27 cellular contexts compared by ENCODE assay signal in genomic region chr19:30083125-30083681, GRCh38.
"Had no signal": no experiment of that assay in that cellular context is flagged by ENCODE, and none has a peak within 500 bp of the region (broad histone marks: within the 10 kb centered on the region; RNA-seq: fewer than 3 reads in every experiment).

No MANE protein-coding gene starts in this region.

- H3K27me3 Mint-ChIP-seq: activated CD8-positive, alpha-beta memory T cell treated with anti-CD3 and anti-CD28 coated beads, Interleukin-2, amount 10 ng/mL, durations not matched to agents 7 days and 5 days had no signal

- H3K4me3 ChIP-seq: esophagus squamous epithelium, vagina had no signal

- DNase-seq: activated CD4-positive, alpha-beta T cell treated with anti-CD3 and anti-CD28 coated beads for 36 hours; activated CD4-positive, CD25-positive, alpha-beta regulatory T cell; activated CD8-positive, alpha-beta memory T cell treated with anti-CD3 and anti-CD28 coated beads, Interleukin-2, amount 10 ng/mL, durations not matched to agents 7 days and 5 days; activated CD8-positive, alpha-beta T cell treated with anti-CD3 and anti-CD28 coated beads, Interleukin-2, amount 10 ng/mL, durations not matched to agents 7 days and 5 days; activated naive CD8-positive, alpha-beta T cell treated with anti-CD3 and anti-CD28 coated beads, Interleukin-2, amount 50 U/mL, for 24 hours; activated T-cell treated with anti-CD3 and anti-CD28 coated beads, Interleukin-2, amount 50 U/mL, for 48 hours; amygdala; central memory CD4-positive, alpha-beta T cell; dermis blood vessel endothelial cell; effector CD4-positive, alpha-beta T cell; esophagus squamous epithelium; mammary epithelial cell; midbrain; naive thymus-derived CD4-positive, alpha-beta T cell; nucleus accumbens; stimulated activated CD4-positive, alpha-beta T cell treated with anti-CD3 and anti-CD28 coated beads, Interleukin-4, amount 100 ng/mL, for 1 hour; stimulated activated naive CD8-positive, alpha-beta T cell treated with anti-CD3 and anti-CD28 coated beads, Interleukin-15, amount 100 ng/mL, for 72 hours; substantia nigra; SW 1271; T1000 had no signal

- H3K4me1 ChIP-seq: esophagus squamous epithelium, parathyroid adenoma, vagina had no signal

- H3K9me3 Mint-ChIP-seq: activated naive CD4-positive, alpha-beta T cell treated with anti-CD3 and anti-CD28 coated beads, Interleukin-2, amount 50 U/mL, for 24 hours; activated naive CD8-positive, alpha-beta T cell treated with anti-CD3 and anti-CD28 coated beads, Interleukin-2, amount 50 U/mL, for 24 hours; activated T-helper 2 cell treated with anti-CD3 and anti-CD28 coated beads, Interferon-gamma antibody, Interleukin-2, Interleukin-4, amounts not matched to agents 10 μg/mL and 5 μg/mL and 100 μg/mL, durations not matched to agents 14 hours and 24 hours and 36 hours; stimulated activated memory B cell treated with anti-CD40 and anti-IgM and Interleukin-4, amounts not matched to agents 10 μg/mL and 1 μg/mL and 100 μg/mL, for 72 hours; stimulated activated naive CD8-positive, alpha-beta T cell treated with anti-CD3 and anti-CD28 coated beads, Interleukin-15, amount 100 ng/mL, for 72 hours; T-helper 1 cell treated with Interleukin-12 subunit alpha and Interleukin-12 subunit beta and Interleukin-4 antibody, amounts not matched to agents 30 μg/mL and 1 μg/mL, for 36 hours; type B pancreatic cell had no signal

- H3K4me1 Mint-ChIP-seq: activated CD4-positive, alpha-beta T cell treated with anti-CD3 and anti-CD28 coated beads for 36 hours; activated naive CD4-positive, alpha-beta T cell treated with anti-CD3 and anti-CD28 coated beads, Interleukin-2, amount 50 U/mL, for 24 hours; activated naive CD8-positive, alpha-beta T cell treated with anti-CD3 and anti-CD28 coated beads, Interleukin-2, amount 50 U/mL, for 24 hours; stimulated activated memory B cell treated with anti-CD40 and anti-IgM and Interleukin-4, amounts not matched to agents 10 μg/mL and 1 μg/mL and 100 μg/mL, for 72 hours had no signal

- H3K27ac Mint-ChIP-seq: activated CD4-positive, alpha-beta T cell treated with anti-CD3 and anti-CD28 coated beads for 36 hours; activated CD8-positive, alpha-beta memory T cell treated with anti-CD3 and anti-CD28 coated beads, Interleukin-2, amount 10 ng/mL, durations not matched to agents 7 days and 5 days; activated CD8-positive, alpha-beta T cell treated with anti-CD3 and anti-CD28 coated beads, Interleukin-2, amount 10 ng/mL, durations not matched to agents 7 days and 5 days; activated naive CD4-positive, alpha-beta T cell treated with anti-CD3 and anti-CD28 coated beads, Interleukin-2, amount 50 U/mL, for 24 hours; activated naive CD8-positive, alpha-beta T cell treated with anti-CD3 and anti-CD28 coated beads, Interleukin-2, amount 50 U/mL, for 24 hours; activated T-helper 2 cell treated with anti-CD3 and anti-CD28 coated beads, Interferon-gamma antibody, Interleukin-2, Interleukin-4, amounts not matched to agents 10 μg/mL and 5 μg/mL and 100 μg/mL, durations not matched to agents 14 hours and 24 hours and 36 hours; stimulated activated memory B cell treated with anti-CD40 and anti-IgM and Interleukin-4, amounts not matched to agents 10 μg/mL and 1 μg/mL and 100 μg/mL, for 72 hours; T-helper 1 cell treated with Interleukin-12 subunit alpha and Interleukin-12 subunit beta and Interleukin-4 antibody, amounts not matched to agents 30 μg/mL and 1 μg/mL, for 36 hours; type B pancreatic cell had no signal

- H3K9me3 ChIP-seq: esophagus squamous epithelium, vagina had no signal

- H3K27ac ChIP-seq: esophagus squamous epithelium, parathyroid adenoma, vagina had no signal

- H3K36me3 Mint-ChIP-seq: activated CD8-positive, alpha-beta memory T cell treated with anti-CD3 and anti-CD28 coated beads, Interleukin-2, amount 10 ng/mL, durations not matched to agents 7 days and 5 days; activated naive CD4-positive, alpha-beta T cell treated with anti-CD3 and anti-CD28 coated beads, Interleukin-2, amount 50 U/mL, for 24 hours; naive thymus-derived CD4-positive, alpha-beta T cell; stimulated activated memory B cell treated with anti-CD40 and anti-IgM and Interleukin-4, amounts not matched to agents 10 μg/mL and 1 μg/mL and 100 μg/mL, for 72 hours; type B pancreatic cell had no signal

- H3K36me3 ChIP-seq: esophagus squamous epithelium, vagina had no signal

- H3K4me3 Mint-ChIP-seq: activated CD4-positive, alpha-beta T cell treated with anti-CD3 and anti-CD28 coated beads for 36 hours; activated CD8-positive, alpha-beta memory T cell treated with anti-CD3 and anti-CD28 coated beads, Interleukin-2, amount 10 ng/mL, durations not matched to agents 7 days and 5 days; activated CD8-positive, alpha-beta T cell treated with anti-CD3 and anti-CD28 coated beads, Interleukin-2, amount 10 ng/mL, durations not matched to agents 7 days and 5 days; activated naive CD4-positive, alpha-beta T cell treated with anti-CD3 and anti-CD28 coated beads, Interleukin-2, amount 50 U/mL, for 24 hours; activated naive CD8-positive, alpha-beta T cell treated with anti-CD3 and anti-CD28 coated beads, Interleukin-2, amount 50 U/mL, for 24 hours; naive thymus-derived CD4-positive, alpha-beta T cell; stimulated activated memory B cell treated with anti-CD40 and anti-IgM and Interleukin-4, amounts not matched to agents 10 μg/mL and 1 μg/mL and 100 μg/mL, for 72 hours; stimulated activated naive CD8-positive, alpha-beta T cell treated with anti-CD3 and anti-CD28 coated beads, Interleukin-15, amount 100 ng/mL, for 72 hours; T-helper 1 cell treated with Interleukin-12 subunit alpha and Interleukin-12 subunit beta and Interleukin-4 antibody, amounts not matched to agents 30 μg/mL and 1 μg/mL, for 36 hours; type B pancreatic cell had no signal

- ATAC-seq: activated CD4-positive, alpha-beta T cell treated with anti-CD3 and anti-CD28 coated beads for 36 hours; activated CD8-positive, alpha-beta memory T cell treated with anti-CD3 and anti-CD28 coated beads, Interleukin-2, amount 10 ng/mL, durations not matched to agents 7 days and 5 days; activated CD8-positive, alpha-beta T cell treated with anti-CD3 and anti-CD28 coated beads, Interleukin-2, amount 10 ng/mL, durations not matched to agents 7 days and 5 days; activated naive CD8-positive, alpha-beta T cell treated with anti-CD3 and anti-CD28 coated beads, Interleukin-2, amount 50 U/mL, for 24 hours; naive thymus-derived CD4-positive, alpha-beta T cell; stimulated activated memory B cell treated with anti-CD40 and anti-IgM and Interleukin-4, amounts not matched to agents 10 μg/mL and 1 μg/mL and 100 μg/mL, for 72 hours; stimulated activated naive CD8-positive, alpha-beta T cell treated with anti-CD3 and anti-CD28 coated beads, Interleukin-15, amount 100 ng/mL, for 72 hours had no signal
